ENCODE assay signal across 10 cellular contexts in the genomic region with DNA sequence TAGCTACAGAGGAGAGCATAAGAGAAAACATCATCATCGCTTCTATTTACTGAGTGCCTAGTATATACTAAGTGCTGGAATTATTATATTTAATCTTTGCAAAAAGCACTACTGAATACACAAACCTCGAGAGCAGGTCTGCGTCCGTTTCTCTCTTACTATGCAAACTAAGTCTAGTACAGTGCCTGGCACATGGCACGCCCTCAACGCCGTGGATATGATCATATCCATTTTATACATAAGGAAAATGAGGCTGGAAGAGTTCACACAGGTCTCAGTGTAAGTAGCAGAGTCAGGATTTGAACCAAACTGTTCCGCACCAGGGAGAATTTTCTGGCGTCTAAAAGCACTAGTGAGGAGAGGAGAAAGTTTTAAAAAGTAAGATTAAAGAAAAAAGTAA. TPM values are rescaled to one million over a fixed set of nuclear protein-coding genes. Genes with fewer than 3 reads are reported as not detected.
A peak's percentile ranks its signal among the peaks of the same experiment; 100 is the strongest.
DNase-seq lines count a peak whose midpoint lies in the region; ATAC-seq lines count a peak whose summit lies in the region.
"Had no signal": no experiment of that assay in that cellular context is flagged by ENCODE, and none has a peak within 500 bp of the region (broad histone marks: within the 10 kb centered on the region; RNA-seq: fewer than 3 reads in every experiment).

No MANE protein-coding gene starts in this region.

- H3K27me3 Mint-ChIP-seq in activated CD8-positive, alpha-beta memory T cell treated with anti-CD3 and anti-CD28 coated beads, Interleukin-2, amount 10 ng/mL, durations not matched to agents 7 days and 5 days = peaks cover 7% of the 10 kb centered on the region
- H3K27me3 Mint-ChIP-seq in activated CD8-positive, alpha-beta T cell treated with anti-CD3 and anti-CD28 coated beads, Interleukin-2, amount 10 ng/mL, durations not matched to agents 7 days and 5 days (ENCODE audit: low read depth) = peaks cover 7% of the 10 kb centered on the region

- H3K27ac ChIP-seq in iPS-20b (ENCODE audit: low read length) (no peak overlapping the region), substantia nigra (ENCODE audit: low read depth, low read length, poor library complexity, severe bottlenecking) (peak overlapping the region; percentile 1)

- H3K9ac ChIP-seq in iPS-20b (ENCODE audit: low read depth, low read length) = peak overlapping the region; percentile 26; the same call in 1 of the 2 replicates

- no peaks in the 10 kb centered on the region for H3K9me3 Mint-ChIP-seq in activated CD8-positive, alpha-beta memory T cell treated with anti-CD3 and anti-CD28 coated beads, Interleukin-2, amount 10 ng/mL, durations not matched to agents 7 days and 5 days (ENCODE audit: low read depth)
- no peaks in the 10 kb centered on the region for H3K9me3 Mint-ChIP-seq in activated CD8-positive, alpha-beta T cell treated with anti-CD3 and anti-CD28 coated beads, Interleukin-2, amount 10 ng/mL, durations not matched to agents 7 days and 5 days (ENCODE audit: insufficient read depth)

- H3K4me3 ChIP-seq in iPS-20b (ENCODE audit: low read length) = peak overlapping the region; percentile 63

- POLR2A ChIA-PET in activated CD8-positive, alpha-beta T cell treated with anti-CD3 and anti-CD28 coated beads, Interleukin-2, amount 10 ng/mL, durations not matched to agents 7 days and 5 days (lab: Charles Lee) = interaction anchor here (1.4 kb wide), 1 partner anchor 14 kb away, joined by 4 read pairs; no protein-coding TSS in a partner anchor

- peaks cover 7% of the 10 kb centered on the region for H3K36me3 Mint-ChIP-seq in activated CD8-positive, alpha-beta memory T cell treated with anti-CD3 and anti-CD28 coated beads, Interleukin-2, amount 10 ng/mL, durations not matched to agents 7 days and 5 days
- H3K36me3 Mint-ChIP-seq in activated CD8-positive, alpha-beta T cell treated with anti-CD3 and anti-CD28 coated beads, Interleukin-2, amount 10 ng/mL, durations not matched to agents 7 days and 5 days (ENCODE audit: low read depth) = peaks cover 4% of the 10 kb centered on the region

- ATAC-seq in activated CD8-positive, alpha-beta memory T cell treated with anti-CD3 and anti-CD28 coated beads, Interleukin-2, amount 10 ng/mL, durations not matched to agents 7 days and 5 days = no peak
- no peak for ATAC-seq in activated CD8-positive, alpha-beta T cell treated with anti-CD3 and anti-CD28 coated beads, Interleukin-2, amount 10 ng/mL, durations not matched to agents 7 days and 5 days
- ATAC-seq in GM18519 (IDR thresholded peaks at IDR 0.05; ENCODE audit: low FRiP score, unreplicated experiment) = no peak

- H3K27ac Mint-ChIP-seq in activated CD8-positive, alpha-beta memory T cell treated with anti-CD3 and anti-CD28 coated beads, Interleukin-2, amount 10 ng/mL, durations not matched to agents 7 days and 5 days = peak overlapping the region; percentile 38
- peak overlapping the region; percentile 27 for H3K27ac Mint-ChIP-seq in activated CD8-positive, alpha-beta T cell treated with anti-CD3 and anti-CD28 coated beads, Interleukin-2, amount 10 ng/mL, durations not matched to agents 7 days and 5 days

- no peaks in the 10 kb centered on the region for H3K9me3 ChIP-seq in iPS-20b (ENCODE audit: insufficient read depth, low read depth, low read length)
- H3K9me3 ChIP-seq: colonic mucosa, HAP-1 had no signal

- peaks cover 46% of the 10 kb centered on the region for H3K4me1 Mint-ChIP-seq in activated CD8-positive, alpha-beta memory T cell treated with anti-CD3 and anti-CD28 coated beads, Interleukin-2, amount 10 ng/mL, durations not matched to agents 7 days and 5 days
- H3K4me1 Mint-ChIP-seq in activated CD8-positive, alpha-beta T cell treated with anti-CD3 and anti-CD28 coated beads, Interleukin-2, amount 10 ng/mL, durations not matched to agents 7 days and 5 days (ENCODE audit: low read depth) = peaks cover 47% of the 10 kb centered on the region

- H3K4me3 Mint-ChIP-seq in activated CD8-positive, alpha-beta memory T cell treated with anti-CD3 and anti-CD28 coated beads, Interleukin-2, amount 10 ng/mL, durations not matched to agents 7 days and 5 days = peak overlapping the region; percentile 81
- H3K4me3 Mint-ChIP-seq in activated CD8-positive, alpha-beta T cell treated with anti-CD3 and anti-CD28 coated beads, Interleukin-2, amount 10 ng/mL, durations not matched to agents 7 days and 5 days = peak overlapping the region; percentile 81

- DNase-seq in activated CD8-positive, alpha-beta memory T cell treated with anti-CD3 and anti-CD28 coated beads, Interleukin-2, amount 10 ng/mL, durations not matched to agents 7 days and 5 days = no peak
- no peak for DNase-seq in activated CD8-positive, alpha-beta memory T cell treated with anti-CD3 and anti-CD28 coated beads, Interleukin-2, amount 50 U/mL, for 4 hours
- DNase-seq in activated CD8-positive, alpha-beta T cell treated with anti-CD3 and anti-CD28 coated beads, Interleukin-2, amount 10 ng/mL, durations not matched to agents 7 days and 5 days = no peak
- DNase-seq in substantia nigra (lab: John Stamatoyannopoulos, UW) (no peak), epidermal melanocyte (ENCODE audit: insufficient read length, low spot score) (no peak)
- no peak for DNase-seq in stimulated activated CD4-positive, alpha-beta T cell treated with anti-CD3 and anti-CD28 coated beads, Interleukin-2, amount 100 ng/mL, for 48 hours

- H3K4me1 ChIP-seq in iPS-20b (ENCODE audit: insufficient read depth, low read length) = peaks cover 10% of the 10 kb centered on the region; the same call in 1 of the 2 replicates
- H3K4me1 ChIP-seq: colonic mucosa had no signal

- H3K36me3 ChIP-seq in iPS-20b (ENCODE audit: insufficient read depth, low read depth, low read length) = no peaks in the 10 kb centered on the region
- H3K36me3 ChIP-seq: colonic mucosa had no signal

- H3K27me3 ChIP-seq in iPS-20b (ENCODE audit: insufficient read depth, low read length) = peaks cover 35% of the 10 kb centered on the region
- H3K27me3 ChIP-seq: colonic mucosa had no signal

- CTCF ChIA-PET in activated CD8-positive, alpha-beta memory T cell treated with anti-CD3 and anti-CD28 coated beads, Interleukin-2, amount 10 ng/mL, durations not matched to agents 7 days and 5 days (lab: Charles Lee) = interaction anchor here (0.7 to 12.6 kb wide), 3 partner anchors 14 to 290 kb away, joined by 3 to 154 read pairs (median 7); partner anchors contain the start of gene MXI1
- CTCF ChIA-PET in activated CD8-positive, alpha-beta T cell treated with anti-CD3 and anti-CD28 coated beads, Interleukin-2, amount 10 ng/mL, durations not matched to agents 7 days and 5 days (lab: Charles Lee) = interaction anchor here (0.7 to 4.2 kb wide), 7 partner anchors 15 to 87 kb away, joined by 3 to 43 read pairs (median 5); partner anchors contain the start of gene MXI1

RNA-seq across cellular contexts. Expression of gene MXI1, which starts 17.6 kb away (rescaled TPM):
- 10 to 100 TPM; 13.6 to 29.1 TPM for total RNA-seq in activated CD8-positive, alpha-beta memory T cell treated with anti-CD3 and anti-CD28 coated beads, Interleukin-2, amount 10 ng/mL, durations not matched to agents 7 days and 5 days
- 10 to 100 TPM; 11.3 to 12.3 TPM for total RNA-seq in activated CD8-positive, alpha-beta T cell treated with anti-CD3 and anti-CD28 coated beads, Interleukin-2, amount 10 ng/mL, durations not matched to agents 7 days and 5 days
